ENCODE assay signal across 22 cellular contexts in the genomic region with DNA sequence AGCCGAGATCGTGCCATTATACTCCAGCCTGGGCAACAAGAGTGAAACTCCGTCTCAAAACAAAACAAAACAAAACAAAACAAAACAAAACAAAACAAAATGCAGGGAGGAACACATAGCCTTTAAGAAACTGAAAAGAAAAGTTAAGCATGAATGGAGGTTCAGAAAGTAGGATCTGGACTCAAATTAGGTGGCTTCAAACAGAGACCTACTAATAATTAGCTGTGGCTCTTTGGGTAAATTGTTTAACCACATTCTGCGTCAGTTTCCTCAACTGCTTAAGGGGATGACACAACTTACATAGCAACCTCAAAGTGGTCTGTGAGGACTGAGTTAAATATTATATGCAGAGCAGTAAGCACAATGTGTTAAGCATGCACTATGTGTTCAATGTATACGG.
"Had no signal": no experiment of that assay in that cellular context is flagged by ENCODE, and none has a peak within 500 bp of the region (broad histone marks: within the 10 kb centered on the region; RNA-seq: fewer than 3 reads in every experiment).

No MANE protein-coding gene starts in this region.

- H3K4me2 ChIP-seq: SK-N-SH had no signal

- H3K9ac ChIP-seq: SK-N-SH had no signal

- ATAC-seq: Panc1, PC-3, T-cell had no signal

- DNase-seq: KBM-7; MV-4-11; NCI-H1048; NCI-H1105 treated with DMSO at 0.1 percent for 48 hours; NCI-H1417 treated with DMSO at 0.1 percent for 48 hours; NCI-H146; NCI-H1694 treated with DMSO at 0.1 percent for 48 hours; NCI-H1930; NCI-H2081; NCI-H2107; NCI-H2227 treated with DMSO at 0.1 percent for 48 hours; NCI-H510A; NCI-H69; NCI-H774; NK-92 treated with Interleukin-12 subunit alpha and Interleukin-12 subunit beta, amount 100 ng/mL, for 24 hours; PC-3; SHP77; SK-N-SH; SW 1271; T-cell had no signal

- H3K27ac ChIP-seq: RWPE1 had no signal

- H3K9me3 ChIP-seq: SK-N-SH had no signal
